ENCODE assay signal across 8 cellular contexts in genomic region chr22:17172172-17172833, GRCh38. TPM values are rescaled to one million over a fixed set of nuclear protein-coding genes. Genes with fewer than 3 reads are reported as not detected.
A peak's percentile ranks its signal among the peaks of the same experiment; 100 is the strongest.
DNase-seq lines count a peak whose midpoint lies in the region; ATAC-seq and TF ChIP-seq lines count a peak whose summit lies in the region.

No MANE protein-coding gene starts in this region.

- no peaks in the 10 kb centered on the region for H3K79me2 ChIP-seq in GM23338 (replicated peaks; ENCODE audit: insufficient read depth)

- H3K4me3 Mint-ChIP-seq in GM23338 = peak overlapping the region; percentile 76
- H3K4me3 Mint-ChIP-seq in activated CD8-positive, alpha-beta T cell treated with anti-CD3 and anti-CD28 coated beads for 36 hours = peak overlapping the region; percentile 73

- DNase-seq in GM23338 (ENCODE audit: low spot score) = peak; percentile 56
- peak; percentile 10 for DNase-seq in activated CD8-positive, alpha-beta T cell treated with anti-CD3 and anti-CD28 coated beads for 36 hours
- peak; percentile 44 to 78 (median 68) for DNase-seq in heart left ventricle
- DNase-seq in NCI-H2227 (lab: John Stamatoyannopoulos, UW; ENCODE audit: unreplicated experiment) = no peak

- peak overlapping the region; percentile 72; the same call in 1 of the 2 replicates for H3K4me3 ChIP-seq in GM23338
- peak overlapping the region; percentile 55 to 78 (median 70) for H3K4me3 ChIP-seq in heart left ventricle
- peak overlapping the region; percentile 82 for H3K4me3 ChIP-seq in rectal smooth muscle tissue (ENCODE audit: low read length)

- H3K36me3 Mint-ChIP-seq in GM23338 (ENCODE audit: low read depth) = no peaks in the 10 kb centered on the region
- H3K36me3 Mint-ChIP-seq in activated CD8-positive, alpha-beta T cell treated with anti-CD3 and anti-CD28 coated beads for 36 hours (ENCODE audit: low read depth) = no peaks in the 10 kb centered on the region

- peaks cover 19% of the 10 kb centered on the region for H3F3A ChIP-seq in GM23338 (replicated peaks; ENCODE audit: low read depth)

- H3K9me3 ChIP-seq in heart left ventricle = no peaks in the 10 kb centered on the region

- ATAC-seq in GM23338 = peak; percentile 42
- no peak for ATAC-seq in activated CD8-positive, alpha-beta T cell treated with anti-CD3 and anti-CD28 coated beads for 36 hours
- ATAC-seq in heart left ventricle = peak; percentile 38 to 53 (median 48)
- no peak for ATAC-seq in GM18867 (IDR thresholded peaks at IDR 0.05; ENCODE audit: unreplicated experiment)
- ATAC-seq in GM18873 (IDR thresholded peaks at IDR 0.05; ENCODE audit: low FRiP score, unreplicated experiment) = no peak
- ATAC-seq in HG03457 (IDR thresholded peaks at IDR 0.05; ENCODE audit: unreplicated experiment) = no peak

- H3K27ac ChIP-seq in GM23338 (ENCODE audit: low read depth) (peak overlapping the region; percentile 95), heart left ventricle (peak overlapping the region; percentile 92 to 100 (median 98)), rectal smooth muscle tissue (ENCODE audit: low read depth, low read length) (peak overlapping the region; percentile 91)

- POLR2A ChIA-PET in activated CD8-positive, alpha-beta T cell treated with anti-CD3 and anti-CD28 coated beads for 36 hours (lab: Charles Lee) = interaction anchor here (0.7 to 2.1 kb wide), 10 partner anchors 9 to 308 kb away, joined by 3 to 7 read pairs (median 4); partner anchors contain the start of genes HDHD5 and IL17RA

- TF ChIP-seq POLR2A in heart left ventricle (IDR thresholded peaks at IDR 0.05) = no peak

- no peaks in the 10 kb centered on the region for H3K9me2 ChIP-seq in GM23338 (ENCODE audit: insufficient read depth)

- H3K27ac Mint-ChIP-seq in GM23338 = peak overlapping the region; percentile 96
- peak overlapping the region; percentile 68 for H3K27ac Mint-ChIP-seq in activated CD8-positive, alpha-beta T cell treated with anti-CD3 and anti-CD28 coated beads for 36 hours

- H3K9ac ChIP-seq in rectal smooth muscle tissue (ENCODE audit: low read length) = no peak overlapping the region

- no peaks in the 10 kb centered on the region; the same call in 2 of the 3 replicates for H3K9me3 Mint-ChIP-seq in GM23338
- H3K9me3 Mint-ChIP-seq in activated CD8-positive, alpha-beta T cell treated with anti-CD3 and anti-CD28 coated beads for 36 hours = no peaks in the 10 kb centered on the region

- H4K20me1 ChIP-seq in GM23338 (replicated peaks; ENCODE audit: insufficient read depth) = no peaks in the 10 kb centered on the region

- H3K27me3 ChIP-seq in GM23338 (ENCODE audit: insufficient read depth) (no peaks in the 10 kb centered on the region), heart left ventricle (no peaks in the 10 kb centered on the region), rectal smooth muscle tissue (ENCODE audit: control insufficient read depth, insufficient read depth, low read length) (no peaks in the 10 kb centered on the region)

- peaks cover 8% of the 10 kb centered on the region for H3K27me3 Mint-ChIP-seq in GM23338 (ENCODE audit: insufficient read depth, low read depth, poor library complexity)
- H3K27me3 Mint-ChIP-seq in activated CD8-positive, alpha-beta T cell treated with anti-CD3 and anti-CD28 coated beads for 36 hours = no peaks in the 10 kb centered on the region

- 32 to 52% (median 46%) methylated on average over 17 of the region's 17 CpGs for WGBS in heart left ventricle, 4 donors

- TF ChIP-seq CTCF in GM23338 (conservative IDR thresholded peaks at IDR 0.05; ENCODE audit: low read depth in 2 of 2) = no peak
- no peak for TF ChIP-seq CTCF in activated CD8-positive, alpha-beta T cell treated with anti-CD3 and anti-CD28 coated beads for 36 hours (IDR thresholded peaks at IDR 0.05)
- no peak for TF ChIP-seq CTCF in heart left ventricle (IDR thresholded peaks at IDR 0.05)

- peaks cover 10% of the 10 kb centered on the region for H3K4me1 ChIP-seq in GM23338 (ENCODE audit: insufficient read depth)
- H3K4me1 ChIP-seq in heart left ventricle = peaks cover 0 to 26% (median 15%) of the 10 kb centered on the region in 12 donors
- H3K4me1 ChIP-seq in rectal smooth muscle tissue (ENCODE audit: control insufficient read depth, insufficient read depth, low read length) = peaks cover 6% of the 10 kb centered on the region

- CTCF ChIA-PET in activated CD8-positive, alpha-beta T cell treated with anti-CD3 and anti-CD28 coated beads for 36 hours (lab: Charles Lee) = interaction anchor here (0.7 to 6.5 kb wide), 78 partner anchors 8 to 417 kb away, joined by 3 to 114 read pairs (median 5); partner anchors contain the start of genes ADA2, HDHD5 and IL17RA

- H3K4me1 Mint-ChIP-seq in GM23338 = peaks cover 17% of the 10 kb centered on the region
- peaks cover 5% of the 10 kb centered on the region for H3K4me1 Mint-ChIP-seq in activated CD8-positive, alpha-beta T cell treated with anti-CD3 and anti-CD28 coated beads for 36 hours (ENCODE audit: low read depth)

- H3K36me3 ChIP-seq in GM23338 (ENCODE audit: insufficient read depth) = no peaks in the 10 kb centered on the region
- no peaks in the 10 kb centered on the region for H3K36me3 ChIP-seq in heart left ventricle
- no peaks in the 10 kb centered on the region for H3K36me3 ChIP-seq in rectal smooth muscle tissue (ENCODE audit: control insufficient read depth, insufficient read depth, low read length)

- peak overlapping the region; percentile 80 for H3K4me2 ChIP-seq in GM23338

- peak overlapping the region; percentile 91 for H2AFZ ChIP-seq in GM23338

- intact Hi-C loops in activated CD8-positive, alpha-beta T cell treated with anti-CD3 and anti-CD28 coated beads for 36 hours (cut with micrococcal nuclease) = loop anchor here (5.0 kb wide), 2 partner anchors 95 to 330 kb away; no protein-coding TSS in a partner anchor
- intact Hi-C loops in heart left ventricle (cut with DNase I) = loop anchor here in 9 of 10 donors (2.0 to 10.0 kb wide), 11 partner anchors 26 to 612 kb away; partner anchors contain the start of genes CECR2 (in 4 of the 9), IL17RA (in 1 of the 9) and TMEM121B (in 1 of the 9)

TF ChIP-seq in GM23338, 12 proteins besides CTCF, POLR2A, EP300 and RAD21 (continues in another document):
- no peak for TF ChIP-seq POLR2AphosphoS5 (IDR thresholded peaks at IDR 0.05; ENCODE audit: low read depth)
- TF ChIP-seq, protein P1, sequence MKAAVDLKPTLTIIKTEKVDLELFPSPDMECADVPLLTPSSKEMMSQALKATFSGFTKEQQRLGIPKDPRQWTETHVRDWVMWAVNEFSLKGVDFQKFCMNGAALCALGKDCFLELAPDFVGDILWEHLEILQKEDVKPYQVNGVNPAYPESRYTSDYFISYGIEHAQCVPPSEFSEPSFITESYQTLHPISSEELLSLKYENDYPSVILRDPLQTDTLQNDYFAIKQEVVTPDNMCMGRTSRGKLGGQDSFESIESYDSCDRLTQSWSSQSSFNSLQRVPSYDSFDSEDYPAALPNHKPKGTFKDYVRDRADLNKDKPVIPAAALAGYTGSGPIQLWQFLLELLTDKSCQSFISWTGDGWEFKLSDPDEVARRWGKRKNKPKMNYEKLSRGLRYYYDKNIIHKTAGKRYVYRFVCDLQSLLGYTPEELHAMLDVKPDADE (IDR thresholded peaks at IDR 0.05) = no peak
- no peak for TF ChIP-seq ZNF114 (CRISPR knock-in tag; IDR thresholded peaks at IDR 0.05)
- TF ChIP-seq ZNF331 (CRISPR knock-in tag; IDR thresholded peaks at IDR 0.05; ENCODE audit: low read depth) = no peak
- no peak for TF ChIP-seq JUNB (IDR thresholded peaks at IDR 0.05; ENCODE audit: unreplicated experiment)
- TF ChIP-seq EZH2 (IDR thresholded peaks at IDR 0.05; ENCODE audit: low read depth, unreplicated experiment) = no peak
- TF ChIP-seq, protein P2, sequence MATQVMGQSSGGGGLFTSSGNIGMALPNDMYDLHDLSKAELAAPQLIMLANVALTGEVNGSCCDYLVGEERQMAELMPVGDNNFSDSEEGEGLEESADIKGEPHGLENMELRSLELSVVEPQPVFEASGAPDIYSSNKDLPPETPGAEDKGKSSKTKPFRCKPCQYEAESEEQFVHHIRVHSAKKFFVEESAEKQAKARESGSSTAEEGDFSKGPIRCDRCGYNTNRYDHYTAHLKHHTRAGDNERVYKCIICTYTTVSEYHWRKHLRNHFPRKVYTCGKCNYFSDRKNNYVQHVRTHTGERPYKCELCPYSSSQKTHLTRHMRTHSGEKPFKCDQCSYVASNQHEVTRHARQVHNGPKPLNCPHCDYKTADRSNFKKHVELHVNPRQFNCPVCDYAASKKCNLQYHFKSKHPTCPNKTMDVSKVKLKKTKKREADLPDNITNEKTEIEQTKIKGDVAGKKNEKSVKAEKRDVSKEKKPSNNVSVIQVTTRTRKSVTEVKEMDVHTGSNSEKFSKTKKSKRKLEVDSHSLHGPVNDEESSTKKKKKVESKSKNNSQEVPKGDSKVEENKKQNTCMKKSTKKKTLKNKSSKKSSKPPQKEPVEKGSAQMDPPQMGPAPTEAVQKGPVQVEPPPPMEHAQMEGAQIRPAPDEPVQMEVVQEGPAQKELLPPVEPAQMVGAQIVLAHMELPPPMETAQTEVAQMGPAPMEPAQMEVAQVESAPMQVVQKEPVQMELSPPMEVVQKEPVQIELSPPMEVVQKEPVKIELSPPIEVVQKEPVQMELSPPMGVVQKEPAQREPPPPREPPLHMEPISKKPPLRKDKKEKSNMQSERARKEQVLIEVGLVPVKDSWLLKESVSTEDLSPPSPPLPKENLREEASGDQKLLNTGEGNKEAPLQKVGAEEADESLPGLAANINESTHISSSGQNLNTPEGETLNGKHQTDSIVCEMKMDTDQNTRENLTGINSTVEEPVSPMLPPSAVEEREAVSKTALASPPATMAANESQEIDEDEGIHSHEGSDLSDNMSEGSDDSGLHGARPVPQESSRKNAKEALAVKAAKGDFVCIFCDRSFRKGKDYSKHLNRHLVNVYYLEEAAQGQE (IDR thresholded peaks at IDR 0.05; ENCODE audit: unreplicated experiment) = no peak

RNA-seq across cellular contexts. Expression of gene HDHD5, which starts 13.2 kb away (rescaled TPM):
- total RNA-seq in GM23338 (2014; rRNA removed; shearing (Covaris generic)) = 102 and 116 TPM in 2 replicates
- polyA plus RNA-seq in GM23338 (2016; fragmentation: Nextera tagmentation; extraction: Ambion mirVana) (54.9 and 70.0 TPM in 2 replicates), heart left ventricle (10 to 100 TPM; 31.8 to 72.1 TPM)
- 10 to 100 TPM; 68.1 to 71.4 TPM for total RNA-seq in activated CD8-positive, alpha-beta T cell treated with anti-CD3 and anti-CD28 coated beads for 36 hours
- 10 to 100 TPM; 35.7 to 60.3 (median 49.0) TPM for total RNA-seq in heart left ventricle

RNA-seq across cellular contexts. Expression of gene ADA2, which starts 46.9 kb away (rescaled TPM):
- 29.3 and 42.6 TPM in 2 replicates for total RNA-seq in GM23338 (2014; rRNA removed; shearing (Covaris generic))
- 10.7 and 11.2 TPM in 2 replicates for polyA plus RNA-seq in GM23338 (2016; fragmentation: Nextera tagmentation; extraction: Ambion mirVana)
- 10 to 100 TPM; 11.3 to 13.8 TPM for total RNA-seq in activated CD8-positive, alpha-beta T cell treated with anti-CD3 and anti-CD28 coated beads for 36 hours
- total RNA-seq in heart left ventricle = 100 to 1,000 TPM in 2 of 9 donors, 10 to 100 TPM in 6, 1 to 10 TPM in 1; 6.7 to 108 (median 54.2) TPM
- 10 to 100 TPM; 16.1 TPM for polyA plus RNA-seq in heart left ventricle

RNA-seq across cellular contexts. Expression of gene TMEM121B, which starts 51.1 kb away (rescaled TPM):
- 6.4 and 7.2 TPM in 2 replicates for total RNA-seq in GM23338 (2014; rRNA removed; shearing (Covaris generic))
- polyA plus RNA-seq in GM23338 (2016; fragmentation: Nextera tagmentation; extraction: Ambion mirVana) = 2.0 and 2.4 TPM in 2 replicates
- under 1 TPM; 0.13 to 0.14 TPM for total RNA-seq in activated CD8-positive, alpha-beta T cell treated with anti-CD3 and anti-CD28 coated beads for 36 hours
- 1 to 10 TPM; 1.1 to 3.3 (median 1.8) TPM for total RNA-seq in heart left ventricle
- polyA plus RNA-seq in heart left ventricle = 1 to 10 TPM in 1 of 2 donors, under 1 TPM in 1; 0.49 to 1.2 TPM

Comparison
In these comparisons a context has a peak if more than half of its experiments do, and no peak if none do; other contexts are left out.
1. ATAC-seq: peak in GM23338 (single experiment) and heart left ventricle (4 of 4); none in activated CD8-positive, alpha-beta T cell treated with anti-CD3 and anti-CD28 coated beads for 36 hours (single experiment), GM18867 (single experiment), GM18873 (single experiment) and HG03457 (single experiment).
2. Peak in every context shown above with its lines, with median percentiles within 50 percentile points of each other: H3K27ac ChIP-seq and H3K4me3 ChIP-seq.